ENCODE assay signal across 27 cellular contexts in the genomic region with DNA sequence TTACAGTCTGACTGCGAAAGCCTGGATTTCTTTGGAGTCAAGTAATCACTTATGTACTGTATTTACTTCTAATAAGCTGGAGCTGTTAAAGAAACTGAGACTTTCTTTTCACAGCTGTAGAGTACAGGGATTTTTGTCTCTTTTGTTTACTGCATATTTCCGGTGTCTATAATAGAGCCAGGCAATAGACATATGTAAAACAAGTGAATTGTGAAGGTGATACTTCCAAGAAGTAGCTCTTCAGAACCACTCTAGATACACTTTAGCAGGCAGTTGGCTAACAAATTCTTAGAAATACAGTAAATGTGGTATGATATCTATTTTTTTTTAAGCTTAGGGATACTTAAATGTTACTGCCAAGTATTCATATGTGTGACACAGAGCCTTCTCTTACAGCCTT.
"Had no signal": no experiment of that assay in that cellular context is flagged by ENCODE, and none has a peak within 500 bp of the region (broad histone marks: within the 10 kb centered on the region; RNA-seq: fewer than 3 reads in every experiment).

No MANE protein-coding gene starts in this region.

- H3K4me3 Mint-ChIP-seq: naive thymus-derived CD4-positive, alpha-beta T cell; nephron; neural progenitor cell had no signal

- H3K79me2 ChIP-seq: hepatocyte had no signal

- H3K4me3 ChIP-seq: esophagus muscularis mucosa, gastroesophageal sphincter, heart left ventricle, hepatocyte, neural progenitor cell, prostate gland, right atrium auricular region, smooth muscle cell, stomach, thyroid gland, vagina had no signal

- DNase-seq: dermis blood vessel endothelial cell; effector memory CD4-positive, alpha-beta T cell; foreskin keratinocyte; heart left ventricle; kidney; mesenchymal stem cell; midbrain; naive thymus-derived CD4-positive, alpha-beta T cell; stimulated activated CD4-positive, alpha-beta T cell treated with anti-CD3 and anti-CD28 coated beads, Interleukin-12 subunit alpha, Interleukin-12 subunit beta, amount 100 ng/mL, for 4 hours; stimulated activated CD4-positive, alpha-beta T cell treated with anti-CD3 and anti-CD28 coated beads, Interleukin-1b, Interleukin-23, amount 100 ng/mL, for 48 hours; stimulated activated CD4-positive, alpha-beta T cell treated with anti-CD3 and anti-CD28 coated beads, Interleukin-4, amount 100 ng/mL, for 1 hour; stimulated activated CD8-positive, alpha-beta memory T cell treated with anti-CD3 and anti-CD28 coated beads, Interleukin-4, amount 100 ng/mL, for 48 hours; stimulated activated naive CD4-positive, alpha-beta T cell treated with Interleukin-2 at 50 U/mL for 16 hours; stomach; thyroid gland; trophoblast cell had no signal

- H3K36me3 Mint-ChIP-seq: naive thymus-derived CD4-positive, alpha-beta T cell; neural progenitor cell had no signal

- H3K27ac ChIP-seq: esophagus muscularis mucosa, foreskin keratinocyte, gastroesophageal sphincter, heart left ventricle, hepatocyte, neural progenitor cell, prostate gland, right atrium auricular region, stomach, thyroid gland, vagina had no signal

- H3K9me3 ChIP-seq: esophagus muscularis mucosa, gastroesophageal sphincter, heart left ventricle, prostate gland, right atrium auricular region, stomach, thyroid gland, vagina had no signal

- H3K4me1 ChIP-seq: esophagus muscularis mucosa, foreskin keratinocyte, gastroesophageal sphincter, heart left ventricle, prostate gland, right atrium auricular region, stomach, vagina had no signal

- ATAC-seq: foreskin keratinocyte; gastroesophageal sphincter; heart left ventricle; left lobe of liver; naive thymus-derived CD4-positive, alpha-beta T cell; sciatic nerve had no signal

- H3K4me1 Mint-ChIP-seq: nephron had no signal

- H3K36me3 ChIP-seq: esophagus muscularis mucosa, gastroesophageal sphincter, heart left ventricle, neural progenitor cell, prostate gland, right atrium auricular region, stomach, thyroid gland, vagina had no signal

- H3K9me3 Mint-ChIP-seq: naive thymus-derived CD4-positive, alpha-beta T cell; nephron; neural progenitor cell had no signal

- H2AFZ ChIP-seq: hepatocyte, neural progenitor cell had no signal

- H3K27ac Mint-ChIP-seq: naive thymus-derived CD4-positive, alpha-beta T cell; nephron; neural progenitor cell had no signal

- H3K4me2 ChIP-seq: hepatocyte, neural progenitor cell, smooth muscle cell had no signal

- H3K27me3 ChIP-seq: hepatocyte, neural progenitor cell, right atrium auricular region, thyroid gland, vagina had no signal
